26 cellular contexts compared by ENCODE assay signal in genomic region chr4:40669504-40669903, GRCh38. TPM values are rescaled to one million over a fixed set of nuclear protein-coding genes. Genes with fewer than 3 reads are reported as not detected.
DNase-seq lines count a peak whose midpoint lies in the region; ATAC-seq and TF ChIP-seq lines count a peak whose summit lies in the region.
"Had no signal": no experiment of that assay in that cellular context is flagged by ENCODE, and none has a peak within 500 bp of the region (broad histone marks: within the 10 kb centered on the region; RNA-seq: fewer than 3 reads in every experiment).

No MANE protein-coding gene starts in this region.

- H3K36me3 ChIP-seq in heart right ventricle: no peaks in the 10 kb centered on the region
- H3K36me3 ChIP-seq: cardiac muscle cell, MG63, tibial nerve had no signal

- peaks cover 0 to 27% (median 0%) of the 10 kb centered on the region in 9 donors for H3K4me1 ChIP-seq in heart right ventricle

- no peak for TF ChIP-seq CTCF in heart right ventricle (IDR thresholded peaks at IDR 0.05)

- intact Hi-C loops in heart right ventricle (cut with DNase I): no loop called here

- no peak overlapping the region for H3K27ac ChIP-seq in heart right ventricle
- H3K27ac ChIP-seq: cardiac muscle cell, dorsolateral prefrontal cortex, epithelial cell of prostate, GM23248, skin epidermis, tibial nerve had no signal

- 87 to 88% methylated on average over 8 of the region's 8 CpGs for WGBS in heart right ventricle, 2 donors

- peaks cover 0 to 6% (median 0%) of the 10 kb centered on the region in 7 donors for H3K27me3 ChIP-seq in heart right ventricle
- H3K27me3 ChIP-seq: cardiac muscle cell, dorsolateral prefrontal cortex, MG63, tibial nerve had no signal

- peak; percentile 43 for ATAC-seq in GM18511 (IDR thresholded peaks at IDR 0.05; ENCODE audit: unreplicated experiment)
- ATAC-seq in HG03095 (IDR thresholded peaks at IDR 0.05; ENCODE audit: unreplicated experiment): peak; percentile 34
- ATAC-seq in heart right ventricle: no peak
- no peak for ATAC-seq in GM21723 (IDR thresholded peaks at IDR 0.05; ENCODE audit: unreplicated experiment)
- ATAC-seq in HG03442 (IDR thresholded peaks at IDR 0.05; ENCODE audit: unreplicated experiment): no peak
- ATAC-seq: left cardiac atrium, natural killer cell, T-helper 17 cell, WTC11 had no signal

- no peak overlapping the region for H3K4me3 ChIP-seq in heart right ventricle
- H3K4me3 ChIP-seq: cardiac muscle cell, dorsolateral prefrontal cortex, GM23248, MG63, skin epidermis, tibial nerve had no signal

- peak; percentile 37 for DNase-seq in activated T-cell treated with anti-CD3 and anti-CD28 coated beads for 48 hours (ENCODE audit: low read depth)
- DNase-seq in activated T-cell treated with anti-CD3 and anti-CD28 coated beads for 4 hours: no peak
- DNase-seq in stimulated activated CD4-positive, alpha-beta T cell treated with anti-CD3 and anti-CD28 coated beads, Interleukin-2, amount 100 ng/mL, for 24 hours: peak; percentile 23 to 39
- no peak for DNase-seq in heart right ventricle
- DNase-seq: ACHN, DMS153, dorsolateral prefrontal cortex, foreskin melanocyte, GM23248, left cardiac atrium, mesendoderm, MG63, natural killer cell, NCI-H1694, NCI-H82, SIG-M5, T-helper 17 cell had no signal

- H3K9me3 ChIP-seq in heart right ventricle: no peaks in the 10 kb centered on the region
- H3K9me3 ChIP-seq: MG63, tibial nerve had no signal

RNA-seq across cellular contexts. Expression of gene RBM47, which starts 39.8 kb away (rescaled TPM):
- 10 to 100 TPM in 1 of 10 donors, 1 to 10 TPM in 7, under 1 TPM in 2; 0.71 to 14.0 (median 2.5) TPM for total RNA-seq in heart right ventricle
- 1 to 10 TPM in 1 of 2 donors, under 1 TPM in 1; 0.41 to 1.8 TPM for polyA plus RNA-seq in heart right ventricle

Comparison
In these comparisons a context has a peak if more than half of its experiments do, and no peak if none do; other contexts are left out.
1. DNase-seq: peak in activated T-cell treated with anti-CD3 and anti-CD28 coated beads for 48 hours (single experiment) and stimulated activated CD4-positive, alpha-beta T cell treated with anti-CD3 and anti-CD28 coated beads, Interleukin-2, amount 100 ng/mL, for 24 hours (2 of 2); none in activated T-cell treated with anti-CD3 and anti-CD28 coated beads for 4 hours (single experiment) and heart right ventricle (0 of 2).
2. ATAC-seq: peak in GM18511 (single experiment) and HG03095 (single experiment); none in heart right ventricle (0 of 8), GM21723 (single experiment) and HG03442 (single experiment).